ENCODE assay signal across 24 cellular contexts in genomic region chr14:67486890-67487289, GRCh38. TPM values are rescaled to one million over a fixed set of nuclear protein-coding genes. Genes with fewer than 3 reads are reported as not detected.
A peak's percentile ranks its signal among the peaks of the same experiment; 100 is the strongest.
DNase-seq lines count a peak whose midpoint lies in the region; ATAC-seq and TF ChIP-seq lines count a peak whose summit lies in the region.
"Had no signal": no experiment of that assay in that cellular context is flagged by ENCODE, and none has a peak within 500 bp of the region (broad histone marks: within the 10 kb centered on the region; RNA-seq: fewer than 3 reads in every experiment).

No MANE protein-coding gene starts in this region.

- TF ChIP-seq CTCF in heart left ventricle (IDR thresholded peaks at IDR 0.05) (no peak), esophagus squamous epithelium (IDR thresholded peaks at IDR 0.05) (no peak), hepatocyte (IDR thresholded peaks at IDR 0.05; ENCODE audit: poor library complexity) (no peak)

- H3K4me3 Mint-ChIP-seq in IgD-negative memory B cell: peak overlapping the region in 1 of 4 donors; percentile 80
- no peak overlapping the region for H3K4me3 Mint-ChIP-seq in natural killer cell treated with Interleukin-12 subunit alpha and Interleukin-12 subunit beta and Interleukin-15 and Interleukin-18, amount 100 ng/mL, for 72 hours
- H3K4me3 Mint-ChIP-seq: WTC11 had no signal

- 42 to 63% (median 52%) methylated on average over 4 of the region's 4 CpGs for WGBS in heart left ventricle, 4 donors
- 86 to 94% methylated on average over 1 to 2 of the region's 4 CpGs for WGBS in esophagus squamous epithelium, 2 donors
- 84% methylated on average over 4 of the region's 4 CpGs for WGBS in hepatocyte (ENCODE audit: low lambda C conversion rate, missing lambda C conversion rate)

- no peaks in the 10 kb centered on the region for H3K27me3 Mint-ChIP-seq in IgD-negative memory B cell
- H3K27me3 Mint-ChIP-seq in natural killer cell treated with Interleukin-12 subunit alpha and Interleukin-12 subunit beta and Interleukin-15 and Interleukin-18, amount 100 ng/mL, for 72 hours: no peaks in the 10 kb centered on the region

- H3K9me3 ChIP-seq in heart left ventricle (no peaks in the 10 kb centered on the region), esophagus squamous epithelium (no peaks in the 10 kb centered on the region), hepatocyte (ENCODE audit: low read depth) (no peaks in the 10 kb centered on the region)
- H3K9me3 ChIP-seq: spleen, tibial nerve had no signal

- H3K9me3 Mint-ChIP-seq in IgD-negative memory B cell: no peaks in the 10 kb centered on the region
- no peaks in the 10 kb centered on the region for H3K9me3 Mint-ChIP-seq in natural killer cell treated with Interleukin-12 subunit alpha and Interleukin-12 subunit beta and Interleukin-15 and Interleukin-18, amount 100 ng/mL, for 72 hours
- H3K9me3 Mint-ChIP-seq: stimulated activated naive CD8-positive, alpha-beta T cell treated with anti-CD3 and anti-CD28 coated beads, Interleukin-15, Interleukin-2, amounts not matched to agents 100 ng/mL and 50 ng/mL, for 24 hours; WTC11 had no signal

- H3K27ac Mint-ChIP-seq in IgD-negative memory B cell: peak overlapping the region in 2 of 3 donors; percentile 14 to 95
- H3K27ac Mint-ChIP-seq in natural killer cell treated with Interleukin-12 subunit alpha and Interleukin-12 subunit beta and Interleukin-15 and Interleukin-18, amount 100 ng/mL, for 72 hours: peak overlapping the region; percentile 93 to 100
- H3K27ac Mint-ChIP-seq: WTC11 had no signal

- H3K9me2 ChIP-seq in hepatocyte (replicated peaks; ENCODE audit: insufficient read depth): no peaks in the 10 kb centered on the region

- DNase-seq in DMS 273 (lab: John Stamatoyannopoulos, UW; ENCODE audit: unreplicated experiment) (peak; percentile 21), DMS 273 treated with DMSO at 0.1 percent for 48 hours (lab: John Stamatoyannopoulos, UW) (no peak), heart left ventricle (peak; percentile 46 to 81 (median 60)), esophagus squamous epithelium (lab: John Stamatoyannopoulos, UW) (no peak), hepatocyte (ENCODE audit: low spot score) (no peak)
- DNase-seq in natural killer cell treated with Interleukin-12 subunit alpha and Interleukin-12 subunit beta and Interleukin-15 and Interleukin-18, amount 100 ng/mL, for 72 hours (ENCODE audit: low spot score): no peak
- DNase-seq: activated CD4-positive, alpha-beta T cell treated with anti-CD3 and anti-CD28 coated beads, Interleukin-2, amount 50 U/mL, for 48 hours; activated naive CD4-positive, alpha-beta T cell; activated T-cell treated with anti-CD3 and anti-CD28 coated beads for 4 hours; aorta; dorsolateral prefrontal cortex; GOT3; NCI-H146; NCI-H510A treated with DMSO at 0.1 percent for 48 hours; occipital lobe; spleen; stimulated activated CD4-positive, alpha-beta T cell treated with anti-CD3 and anti-CD28 coated beads, Interleukin-4, amount 100 ng/mL, for 24 hours had no signal

- ATAC-seq in heart left ventricle (peak; percentile 80 to 88 (median 86)), GM19035 (IDR thresholded peaks at IDR 0.05; ENCODE audit: unreplicated experiment) (no peak)
- ATAC-seq in natural killer cell treated with Interleukin-12 subunit alpha and Interleukin-12 subunit beta and Interleukin-15 and Interleukin-18, amount 100 ng/mL, for 72 hours: no peak
- ATAC-seq: WTC11 had no signal

- H3K36me3 Mint-ChIP-seq in IgD-negative memory B cell: peaks cover 6% of the 10 kb centered on the region
- H3K36me3 Mint-ChIP-seq in natural killer cell treated with Interleukin-12 subunit alpha and Interleukin-12 subunit beta and Interleukin-15 and Interleukin-18, amount 100 ng/mL, for 72 hours: no peaks in the 10 kb centered on the region

- no peaks in the 10 kb centered on the region for H3K79me2 ChIP-seq in hepatocyte

- intact Hi-C loops in heart left ventricle (cut with DNase I) (loop anchor here in 3 of 10 donors (2.0 to 5.0 kb wide), 2 partner anchors 60 kb away; no protein-coding TSS in a partner anchor), esophagus squamous epithelium (cut with DNase I) (no loop called here)

- TF ChIP-seq POLR2A in heart left ventricle (IDR thresholded peaks at IDR 0.05): no peak
- TF ChIP-seq POLR2A in esophagus squamous epithelium (IDR thresholded peaks at IDR 0.05): no peak

- peaks cover 29 to 52% (median 36%) of the 10 kb centered on the region in 3 donors for H3K4me1 Mint-ChIP-seq in IgD-negative memory B cell
- H3K4me1 Mint-ChIP-seq in natural killer cell treated with Interleukin-12 subunit alpha and Interleukin-12 subunit beta and Interleukin-15 and Interleukin-18, amount 100 ng/mL, for 72 hours (ENCODE audit: low read depth in 2 of 2): peaks cover 44 to 52% of the 10 kb centered on the region in 2 donors

- H3K4me1 ChIP-seq in heart left ventricle: peaks cover 0 to 51% (median 15%) of the 10 kb centered on the region in 12 donors
- peaks cover 2 to 18% (median 11%) of the 10 kb centered on the region in 3 donors for H3K4me1 ChIP-seq in esophagus squamous epithelium
- H3K4me1 ChIP-seq in hepatocyte (ENCODE audit: insufficient read depth): peaks cover 2% of the 10 kb centered on the region

- no peaks in the 10 kb centered on the region for H4K20me1 ChIP-seq in hepatocyte (ENCODE audit: insufficient read depth, poor library complexity, severe bottlenecking)

- H3K27me3 ChIP-seq in heart left ventricle (no peaks in the 10 kb centered on the region), esophagus squamous epithelium (no peaks in the 10 kb centered on the region), hepatocyte (no peaks in the 10 kb centered on the region)
- H3K27me3 ChIP-seq: dorsolateral prefrontal cortex, spleen, tibial nerve had no signal

- H3K27ac ChIP-seq in heart left ventricle (peak overlapping the region in 8 of 12 donors; percentile 9 to 61 (median 42)), esophagus squamous epithelium (no peak overlapping the region), hepatocyte (no peak overlapping the region)
- H3K27ac ChIP-seq: 22Rv1, SK-N-MC had no signal

- no peak overlapping the region for H3K4me2 ChIP-seq in hepatocyte

- H2AFZ ChIP-seq in hepatocyte: no peak overlapping the region

- H3K4me3 ChIP-seq in heart left ventricle (no peak overlapping the region), esophagus squamous epithelium (no peak overlapping the region), hepatocyte (no peak overlapping the region)
- H3K4me3 ChIP-seq: dorsolateral prefrontal cortex, SK-N-MC, tibial nerve had no signal

- H3K36me3 ChIP-seq in heart left ventricle: peaks cover 0 to 14% (median 0%) of the 10 kb centered on the region in 9 donors
- H3K36me3 ChIP-seq in esophagus squamous epithelium: no peaks in the 10 kb centered on the region
- no peaks in the 10 kb centered on the region for H3K36me3 ChIP-seq in hepatocyte (replicated peaks; ENCODE audit: insufficient read depth, low read depth)
- H3K36me3 ChIP-seq: tibial nerve had no signal

RNA-seq across cellular contexts. Expression of gene TMEM229B, which starts 1.6 kb away (rescaled TPM):
- 7.0 TPM for polyA plus RNA-seq in IgD-negative memory B cell
- 1 to 10 TPM in 8 of 9 donors, under 1 TPM in 1; 0.69 to 6.5 (median 2.0) TPM for total RNA-seq in heart left ventricle
- 1 to 10 TPM in 1 of 2 donors, under 1 TPM in 1; 0.80 to 1.2 TPM for polyA plus RNA-seq in heart left ventricle
- 10 to 100 TPM in 1 of 2 donors, 1 to 10 TPM in 1; 7.1 to 14.7 TPM for total RNA-seq in natural killer cell treated with Interleukin-12 subunit alpha and Interleukin-12 subunit beta and Interleukin-15 and Interleukin-18, amount 100 ng/mL, for 72 hours
- total RNA-seq in esophagus squamous epithelium: under 1 TPM; 0.30 to 0.76 (median 0.50) TPM
- 11.7 and 18.3 TPM in 2 replicates for total RNA-seq in hepatocyte
- polyA plus RNA-seq in hepatocyte: 19.8 and 25.6 TPM in 2 replicates

RNA-seq across cellular contexts. Expression of gene PLEKHH1, which starts 46.2 kb away (rescaled TPM):
- polyA plus RNA-seq in IgD-negative memory B cell (not detected), heart left ventricle (1 to 10 TPM; 3.4 to 6.3 TPM), hepatocyte (12.8 and 16.9 TPM in 2 replicates)
- total RNA-seq in heart left ventricle (1 to 10 TPM; 2.4 to 9.2 (median 5.2) TPM), esophagus squamous epithelium (1 to 10 TPM; 4.1 to 7.9 (median 5.7) TPM), hepatocyte (17.1 and 19.5 TPM in 2 replicates)
- total RNA-seq in natural killer cell treated with Interleukin-12 subunit alpha and Interleukin-12 subunit beta and Interleukin-15 and Interleukin-18, amount 100 ng/mL, for 72 hours: 1 to 10 TPM; 1.2 to 1.9 TPM

Comparison
In these comparisons a context has a peak if more than half of its experiments do, and no peak if none do; other contexts are left out.
1. DNase-seq: peak in DMS 273 (single experiment) and heart left ventricle (5 of 5); none in DMS 273 treated with DMSO at 0.1 percent for 48 hours (single experiment), natural killer cell treated with Interleukin-12 subunit alpha and Interleukin-12 subunit beta and Interleukin-15 and Interleukin-18, amount 100 ng/mL, for 72 hours (single experiment), esophagus squamous epithelium (single experiment) and hepatocyte (single experiment).
2. ATAC-seq: peak in heart left ventricle (4 of 4); none in natural killer cell treated with Interleukin-12 subunit alpha and Interleukin-12 subunit beta and Interleukin-15 and Interleukin-18, amount 100 ng/mL, for 72 hours (0 of 2) and GM19035 (single experiment).
3. H3K27ac ChIP-seq: peak in heart left ventricle (8 of 12); none in esophagus squamous epithelium (0 of 4) and hepatocyte (single experiment).